ENCODE assay signal across 19 cellular contexts in the genomic region with DNA sequence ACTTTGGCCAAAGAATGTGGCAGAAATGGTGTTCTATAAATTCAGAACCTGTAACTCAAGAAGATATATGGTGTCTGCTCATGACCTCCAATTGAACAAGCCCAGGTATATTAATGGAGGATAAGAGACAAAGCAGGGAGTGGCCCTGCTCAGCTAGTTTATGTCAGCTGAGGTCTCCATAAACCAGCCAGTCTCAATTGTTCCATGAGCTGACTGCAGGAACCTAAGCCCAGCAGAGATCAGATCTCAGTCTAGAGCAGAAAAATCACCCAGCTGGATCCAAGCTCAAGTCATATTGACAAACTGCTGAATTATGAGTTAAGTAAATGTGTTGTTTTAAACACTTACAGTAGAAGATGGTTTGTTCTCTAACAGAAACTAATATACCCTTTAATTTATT.
A peak's percentile ranks its signal among the peaks of the same experiment; 100 is the strongest.
DNase-seq lines count a peak whose midpoint lies in the region; ATAC-seq, FAIRE-seq and TF ChIP-seq lines count a peak whose summit lies in the region.
"Had no signal": no experiment of that assay in that cellular context is flagged by ENCODE, and none has a peak within 500 bp of the region (broad histone marks: within the 10 kb centered on the region; RNA-seq: fewer than 3 reads in every experiment).

No MANE protein-coding gene starts in this region.

- TF ChIP-seq RAD21 in HepG2 (CRISPR knock-in tag; IDR thresholded peaks at IDR 0.05) = no peak

- in situ Hi-C loops in HepG2 (cut with HindIII; ENCODE audit: extremely low pct_ligation_motif_present, low pct_unique_long_range_greater_than_20kb) = no loop called here

- H3K27me3 ChIP-seq in HepG2 (ENCODE audit: control insufficient read depth in 1 of 2, insufficient read depth in 2 of 2, low read length in 2 of 2) = no peaks in the 10 kb centered on the region
- no peaks in the 10 kb centered on the region for H3K27me3 ChIP-seq in right lobe of liver
- H3K27me3 ChIP-seq in PC-3 (ENCODE audit: low read length) = no peaks in the 10 kb centered on the region

- BruUV-seq in HepG2 (replicated peaks; lab: Mats Ljungman, UMichigan) (no TSS peak), PC-3 (replicated peaks; lab: Mats Ljungman, UMichigan) (no TSS peak)

- no peaks in the 10 kb centered on the region for H3K9me3 ChIP-seq in HepG2 (ENCODE audit: low read length)
- H3K9me3 ChIP-seq in right lobe of liver = no peaks in the 10 kb centered on the region
- H3K9me3 ChIP-seq in PC-3 (ENCODE audit: low read length) = no peaks in the 10 kb centered on the region

- TF ChIP-seq CTCF in HepG2 (CRISPR knock-in tag; IDR thresholded peaks at IDR 0.05) (no peak), right lobe of liver (IDR thresholded peaks at IDR 0.05) (no peak), PC-3 (conservative IDR thresholded peaks at IDR 0.05; ENCODE audit: low read depth, low read length) (no peak), mesothelial cell of epicardium (IDR thresholded peaks at IDR 0.05; ENCODE audit: unreplicated experiment) (no peak)

- intact Hi-C loops in HepG2 (cut with micrococcal nuclease; ENCODE audit: unreplicated experiment) (no loop called here), right lobe of liver (cut with DNase I) (no loop called here), PC-3 (cut with micrococcal nuclease) (no loop called here)

- ATAC-seq in HepG2 (peak; percentile 56; the same call in 2 of the 3 replicates), right lobe of liver (no peak), PC-3 (no peak)
- ATAC-seq: SK-N-SH treated with all-trans-retinoic acid at 6 μM for 48 hours had no signal

- H3K79me2 ChIP-seq in HepG2 (ENCODE audit: insufficient read depth, low read length) (no peaks in the 10 kb centered on the region), PC-3 (ENCODE audit: low read length) (no peaks in the 10 kb centered on the region)

- H3K9me3 Mint-ChIP-seq in mesothelial cell of epicardium = peaks cover 33% of the 10 kb centered on the region

- TF ChIP-seq POLR2A in HepG2 (IDR thresholded peaks at IDR 0.05; ENCODE audit: insufficient read depth in 1 of 2, low read depth in 2 of 2, low read length in 2 of 2) (no peak), right lobe of liver (IDR thresholded peaks at IDR 0.05) (no peak)

- H3K4me1 Mint-ChIP-seq in mesothelial cell of epicardium = peaks cover 20% of the 10 kb centered on the region
- H3K4me1 Mint-ChIP-seq: H9 had no signal

- no peaks in the 10 kb centered on the region for H3F3A ChIP-seq in PC-3 (ENCODE audit: low read length, unreplicated experiment)

- TF ChIP-seq EP300 in HepG2 (IDR thresholded peaks at IDR 0.05; ENCODE audit: low read depth in 2 of 2, low read length in 2 of 2) (no peak), HepG2 (CRISPR knock-in tag; IDR thresholded peaks at IDR 0.05; ENCODE audit: borderline replicate concordance) (no peak)

- H4K20me1 ChIP-seq in HepG2 (ENCODE audit: insufficient read depth, low read length) (no peaks in the 10 kb centered on the region), PC-3 (ENCODE audit: low read length) (no peaks in the 10 kb centered on the region)

- CTCF ChIA-PET in HepG2 (lab: Yijun Ruan, JAX; ENCODE audit: low intra/inter-chr PET ratio, low total read pairs) (no interaction called here), PC-3 (lab: Charles Lee) (interaction anchor here (0.7 kb wide), 1 partner anchor 16 kb away, joined by 3 read pairs; no protein-coding TSS in a partner anchor)

- H3K9ac ChIP-seq in HepG2 (ENCODE audit: insufficient read depth, low read depth, low read length) (no peak overlapping the region), PC-3 (ENCODE audit: low read length) (no peak overlapping the region)

- POLR2A ChIA-PET in HepG2 (lab: Yijun Ruan, JAX) (no interaction called here), PC-3 (lab: Charles Lee; ENCODE audit: unreplicated experiment) (no interaction called here)

- H3K4me2 ChIP-seq in HepG2 (ENCODE audit: low read depth, low read length) = no peak overlapping the region
- H3K4me2 ChIP-seq in PC-3 (ENCODE audit: low read length) = no peak overlapping the region

- no peak overlapping the region for H3K4me3 Mint-ChIP-seq in mesothelial cell of epicardium
- H3K4me3 Mint-ChIP-seq: H9 had no signal

- no peaks in the 10 kb centered on the region for H3K27me3 Mint-ChIP-seq in mesothelial cell of epicardium (ENCODE audit: low read depth)

- H3K27ac Mint-ChIP-seq in mesothelial cell of epicardium = peak overlapping the region; percentile 85
- H3K27ac Mint-ChIP-seq: H9 had no signal

- no peak overlapping the region for H3K27ac ChIP-seq in HepG2 (ENCODE audit: extremely low read length, insufficient read depth, low read length)
- no peak overlapping the region for H3K27ac ChIP-seq in right lobe of liver
- H3K27ac ChIP-seq in PC-3 (ENCODE audit: low read length) = no peak overlapping the region
- H3K27ac ChIP-seq: C4-2B had no signal

- no peak overlapping the region for H3K4me3 ChIP-seq in HepG2 (replicated peaks in 1 of 3; ENCODE audit: insufficient read depth in 1 of 3, low read depth in 2 of 3, low read length in 3 of 3)
- H3K4me3 ChIP-seq in right lobe of liver = no peak overlapping the region
- no peak overlapping the region for H3K4me3 ChIP-seq in PC-3 (ENCODE audit: low read length)

- H2AFZ ChIP-seq in HepG2 (ENCODE audit: low read length) (no peak overlapping the region), PC-3 (ENCODE audit: low read length) (no peak overlapping the region)

- H3K9me2 ChIP-seq in PC-3 (replicated peaks; ENCODE audit: low read length) = no peaks in the 10 kb centered on the region

- H3K36me3 ChIP-seq in HepG2 (replicated peaks in 1 of 2; ENCODE audit: control insufficient read depth in 1 of 2, insufficient read depth in 2 of 2, low read length in 2 of 2) (no peaks in the 10 kb centered on the region), right lobe of liver (no peaks in the 10 kb centered on the region), PC-3 (ENCODE audit: low read depth, low read length) (no peaks in the 10 kb centered on the region)

- H3K4me1 ChIP-seq in HepG2 (ENCODE audit: insufficient read depth, low read length) = peaks cover 15% of the 10 kb centered on the region; the same call in 1 of the 2 replicates
- no peaks in the 10 kb centered on the region for H3K4me1 ChIP-seq in right lobe of liver
- H3K4me1 ChIP-seq in PC-3 (ENCODE audit: insufficient read depth, low read length) = peaks cover 7% of the 10 kb centered on the region

- DNase-seq in HepG2 (ENCODE audit: low spot score) (no peak), right lobe of liver (no peak), PC-3 (peak; percentile 4), mesothelial cell of epicardium (ENCODE audit: low spot score in 2 of 2, unreplicated experiment in 2 of 2) (no peak), AG08396 (ENCODE audit: low spot score) (no peak), SIG-M5 (lab: John Stamatoyannopoulos, UW) (no peak), NCI-H446 (lab: John Stamatoyannopoulos, UW) (no peak)
- DNase-seq: ACHN, AML-193, GDM1, H9, KBM-7, NCI-H1694 treated with DMSO at 0.1 percent for 48 hours, NCI-H345, RPMI8226, SHP77 treated with DMSO at 0.1 percent for 48 hours, T-helper 1 cell had no signal

- FAIRE-seq in HepG2 (lab: Jason Lieb, UNC) = no peak

- H3K36me3 Mint-ChIP-seq in mesothelial cell of epicardium = peaks cover 6% of the 10 kb centered on the region

TF ChIP-seq in HepG2, 621 proteins besides CTCF, POLR2A, EP300 and RAD21:
- TF ChIP-seq, protein P1, sequence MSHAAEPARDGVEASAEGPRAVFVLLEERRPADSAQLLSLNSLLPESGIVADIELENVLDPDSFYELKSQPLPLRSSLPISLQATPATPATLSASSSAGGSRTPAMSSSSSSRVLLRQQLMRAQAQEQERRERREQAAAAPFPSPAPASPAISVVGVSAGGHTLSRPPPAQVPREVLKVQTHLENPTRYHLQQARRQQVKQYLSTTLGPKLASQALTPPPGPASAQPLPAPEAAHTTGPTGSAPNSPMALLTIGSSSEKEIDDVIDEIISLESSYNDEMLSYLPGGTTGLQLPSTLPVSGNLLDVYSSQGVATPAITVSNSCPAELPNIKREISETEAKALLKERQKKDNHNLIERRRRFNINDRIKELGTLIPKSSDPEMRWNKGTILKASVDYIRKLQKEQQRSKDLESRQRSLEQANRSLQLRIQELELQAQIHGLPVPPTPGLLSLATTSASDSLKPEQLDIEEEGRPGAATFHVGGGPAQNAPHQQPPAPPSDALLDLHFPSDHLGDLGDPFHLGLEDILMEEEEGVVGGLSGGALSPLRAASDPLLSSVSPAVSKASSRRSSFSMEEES (CRISPR knock-in tag; IDR thresholded peaks at IDR 0.05) = no peak
- TF ChIP-seq SP1 (IDR thresholded peaks at IDR 0.05) = no peak
- no peak for TF ChIP-seq SP1 (CRISPR knock-in tag; IDR thresholded peaks at IDR 0.05)
- TF ChIP-seq, protein P2, sequence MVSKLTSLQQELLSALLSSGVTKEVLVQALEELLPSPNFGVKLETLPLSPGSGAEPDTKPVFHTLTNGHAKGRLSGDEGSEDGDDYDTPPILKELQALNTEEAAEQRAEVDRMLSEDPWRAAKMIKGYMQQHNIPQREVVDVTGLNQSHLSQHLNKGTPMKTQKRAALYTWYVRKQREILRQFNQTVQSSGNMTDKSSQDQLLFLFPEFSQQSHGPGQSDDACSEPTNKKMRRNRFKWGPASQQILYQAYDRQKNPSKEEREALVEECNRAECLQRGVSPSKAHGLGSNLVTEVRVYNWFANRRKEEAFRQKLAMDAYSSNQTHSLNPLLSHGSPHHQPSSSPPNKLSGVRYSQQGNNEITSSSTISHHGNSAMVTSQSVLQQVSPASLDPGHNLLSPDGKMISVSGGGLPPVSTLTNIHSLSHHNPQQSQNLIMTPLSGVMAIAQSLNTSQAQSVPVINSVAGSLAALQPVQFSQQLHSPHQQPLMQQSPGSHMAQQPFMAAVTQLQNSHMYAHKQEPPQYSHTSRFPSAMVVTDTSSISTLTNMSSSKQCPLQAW (CRISPR knock-in tag; IDR thresholded peaks at IDR 0.05) = no peak
- no peak for TF ChIP-seq PCBP1 (IDR thresholded peaks at IDR 0.05; ENCODE audit: borderline replicate concordance, low read depth, low read length)
- TF ChIP-seq ATM (IDR thresholded peaks at IDR 0.05; ENCODE audit: borderline replicate concordance) = no peak
- TF ChIP-seq SMAD3 (CRISPR knock-in tag; IDR thresholded peaks at IDR 0.05) = no peak
- TF ChIP-seq, protein P3, sequence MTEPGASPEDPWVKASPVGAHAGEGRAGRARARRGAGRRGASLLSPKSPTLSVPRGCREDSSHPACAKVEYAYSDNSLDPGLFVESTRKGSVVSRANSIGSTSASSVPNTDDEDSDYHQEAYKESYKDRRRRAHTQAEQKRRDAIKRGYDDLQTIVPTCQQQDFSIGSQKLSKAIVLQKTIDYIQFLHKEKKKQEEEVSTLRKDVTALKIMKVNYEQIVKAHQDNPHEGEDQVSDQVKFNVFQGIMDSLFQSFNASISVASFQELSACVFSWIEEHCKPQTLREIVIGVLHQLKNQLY (CRISPR knock-in tag; IDR thresholded peaks at IDR 0.05) = no peak
- TF ChIP-seq, protein P4, sequence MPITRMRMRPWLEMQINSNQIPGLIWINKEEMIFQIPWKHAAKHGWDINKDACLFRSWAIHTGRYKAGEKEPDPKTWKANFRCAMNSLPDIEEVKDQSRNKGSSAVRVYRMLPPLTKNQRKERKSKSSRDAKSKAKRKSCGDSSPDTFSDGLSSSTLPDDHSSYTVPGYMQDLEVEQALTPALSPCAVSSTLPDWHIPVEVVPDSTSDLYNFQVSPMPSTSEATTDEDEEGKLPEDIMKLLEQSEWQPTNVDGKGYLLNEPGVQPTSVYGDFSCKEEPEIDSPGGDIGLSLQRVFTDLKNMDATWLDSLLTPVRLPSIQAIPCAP (CRISPR knock-in tag; IDR thresholded peaks at IDR 0.05; ENCODE audit: low read depth) = no peak
